In the genomic region with DNA sequence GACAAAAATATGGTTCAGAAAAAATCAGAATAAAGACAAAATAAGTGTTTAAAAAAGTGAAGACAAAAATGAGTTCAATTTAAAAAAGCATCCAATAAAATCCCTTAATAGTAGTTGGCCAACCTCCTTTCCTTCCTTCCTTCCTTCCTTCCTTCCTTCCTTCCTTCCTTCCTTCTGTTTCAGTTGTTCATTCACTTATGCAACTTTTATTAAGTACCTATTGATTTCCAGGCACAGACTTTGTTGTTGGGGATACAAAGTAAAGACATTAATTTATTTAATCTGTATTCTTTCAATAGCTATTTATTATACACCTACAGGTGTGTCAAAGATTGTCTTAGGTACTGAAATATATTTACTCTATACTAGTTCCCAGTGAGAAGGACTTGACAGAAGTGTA, we compare ENCODE assay signal across 10 cellular contexts. TPM values are rescaled to one million over a fixed set of nuclear protein-coding genes. Genes with fewer than 3 reads are reported as not detected.
"Had no signal": no experiment of that assay in that cellular context is flagged by ENCODE, and none has a peak within 500 bp of the region (broad histone marks: within the 10 kb centered on the region; RNA-seq: fewer than 3 reads in every experiment).

No MANE protein-coding gene starts in this region.

- H3K36me3 Mint-ChIP-seq: IgD-negative memory B cell had no signal

- FAIRE-seq: HepG2, HTR-8/SVneo, K562 had no signal

- H3K27ac ChIP-seq: HL-60 had no signal

- H3K27ac Mint-ChIP-seq: IgD-negative memory B cell had no signal

- DNase-seq: IMR-90, KBM-7, KG1 had no signal

- H3K4me3 ChIP-seq: K562 had no signal

RNA-seq across cellular contexts. Expression of gene LIPI, which starts 2.4 kb away (rescaled TPM):
- total RNA-seq: HepG2, HT-29, HT1080, IMR-90, K562 had no signal

RNA-seq across cellular contexts. Expression of gene RBM11, which starts 2.8 kb away (rescaled TPM):
- total RNA-seq: HT-29 had no signal
